26 cellular contexts compared by ENCODE assay signal in genomic region chr10:46235705-46236536, GRCh38. TPM values are rescaled to one million over a fixed set of nuclear protein-coding genes. Genes with fewer than 3 reads are reported as not detected.
DNase-seq lines count a peak whose midpoint lies in the region; ATAC-seq and TF ChIP-seq lines count a peak whose summit lies in the region.
"Had no signal": no experiment of that assay in that cellular context is flagged by ENCODE, and none has a peak within 500 bp of the region (broad histone marks: within the 10 kb centered on the region; RNA-seq: fewer than 3 reads in every experiment).

No MANE protein-coding gene starts in this region.

- ATAC-seq in DND-41 (ENCODE audit: insufficient read depth, low read depth) (0 out of 3 replicates have a peak, but pooled peaks have one; percentile 34), GM19351 (IDR thresholded peaks at IDR 0.05; ENCODE audit: unreplicated experiment) (no peak), GM19452 (IDR thresholded peaks at IDR 0.05; ENCODE audit: unreplicated experiment) (no peak)
- ATAC-seq: A549, GM23338, heart left ventricle, left lung, Right ventricle myocardium inferior had no signal

- H3K4me2 ChIP-seq in DND-41 (ENCODE audit: insufficient read depth, low read length): no peak overlapping the region
- H3K4me2 ChIP-seq: A549, BLaER1, GM23338, smooth muscle cell had no signal

- no peak for TF ChIP-seq CTCF in DND-41 (IDR thresholded peaks at IDR 0.05; ENCODE audit: borderline replicate concordance, extremely low read depth, low read length, poor library complexity, severe bottlenecking)
- no peak for TF ChIP-seq CTCF in endothelial cell (IDR thresholded peaks at IDR 0.05; ENCODE audit: unreplicated experiment)

- POLR2A ChIA-PET in HEK293T (lab: Yijun Ruan, JAX): no interaction called here

- DNase-seq in activated T-cell treated with anti-CD3 and anti-CD28 coated beads, Interleukin-2, amount 50 U/mL, for 1 hour: peak; percentile 12
- DNase-seq in activated T-cell treated with anti-CD3 and anti-CD28 coated beads for 4 hours: no peak
- DNase-seq in DND-41: no peak
- DNase-seq in endothelial cell (ENCODE audit: low spot score): peak; percentile 0
- DNase-seq in stimulated activated CD8-positive, alpha-beta memory T cell treated with anti-CD3 and anti-CD28 coated beads, Interleukin-4, amount 100 ng/mL, for 48 hours: peak; percentile 10
- DNase-seq in HEK293T (ENCODE audit: extremely low spot score): no peak
- DNase-seq: activated CD4-positive, CD25-positive, alpha-beta regulatory T cell treated with anti-CD3 and anti-CD28 coated beads, Interleukin-2, amount 50 U/mL, for 72 hours; DMS153; GF-D8; NCI-H1436 treated with DMSO at 0.1 percent for 48 hours; NCI-H2171; stimulated activated CD4-positive, alpha-beta T cell treated with anti-CD3 and anti-CD28 coated beads, Interleukin-4, amount 100 ng/mL, for 4 hours; SW 1271 had no signal

- peaks cover 45% of the 10 kb centered on the region for H3K36me3 ChIP-seq in DND-41 (ENCODE audit: insufficient read depth, low read length)
- H3K36me3 ChIP-seq: heart left ventricle, left lung had no signal

- H3K27ac ChIP-seq in DND-41 (ENCODE audit: low read length): no peak overlapping the region
- H3K27ac ChIP-seq: A549, BLaER1, heart left ventricle, HL-60, left lung had no signal

- H3K4me3 ChIP-seq in DND-41 (ENCODE audit: low read depth in 1 of 2, low read length in 2 of 2): no peak overlapping the region
- H3K4me3 ChIP-seq: A549, BLaER1, GM23338, heart left ventricle, left lung, smooth muscle cell had no signal

- H2AFZ ChIP-seq in DND-41 (ENCODE audit: low read depth, low read length): no peak overlapping the region
- H2AFZ ChIP-seq: GM23338 had no signal

- H3K4me3 Mint-ChIP-seq in endothelial cell (ENCODE audit: unreplicated experiment): no peak overlapping the region
- H3K4me3 Mint-ChIP-seq: GM23338, IgD-negative memory B cell had no signal

- peaks cover 1% of the 10 kb centered on the region; the same call in 1 of the 2 replicates for H4K20me1 ChIP-seq in DND-41 (ENCODE audit: insufficient read depth, low read length)
- H4K20me1 ChIP-seq: BLaER1 had no signal

- no peaks in the 10 kb centered on the region for H3K27me3 ChIP-seq in DND-41 (ENCODE audit: insufficient read depth, low read length, poor library complexity)
- H3K27me3 ChIP-seq: BLaER1, heart left ventricle, left lung had no signal

- peaks cover 14% of the 10 kb centered on the region for H3K36me3 Mint-ChIP-seq in endothelial cell (ENCODE audit: low read depth, unreplicated experiment)
- H3K36me3 Mint-ChIP-seq: IgD-negative memory B cell had no signal

- no peaks in the 10 kb centered on the region for H3K9me3 ChIP-seq in DND-41 (ENCODE audit: insufficient read depth, low read length, severe bottlenecking)
- H3K9me3 ChIP-seq: A549, left lung had no signal

- no peaks in the 10 kb centered on the region for H3K9me3 Mint-ChIP-seq in endothelial cell (ENCODE audit: unreplicated experiment)
- H3K9me3 Mint-ChIP-seq: GM23338, IgD-negative memory B cell had no signal

- H3K9ac ChIP-seq in DND-41 (ENCODE audit: low read depth, low read length): no peak overlapping the region
- H3K9ac ChIP-seq: BLaER1 had no signal

- H3K79me2 ChIP-seq in DND-41 (ENCODE audit: insufficient read depth, low read length): no peaks in the 10 kb centered on the region

- H3K4me1 Mint-ChIP-seq in endothelial cell (ENCODE audit: unreplicated experiment): no peaks in the 10 kb centered on the region
- H3K4me1 Mint-ChIP-seq: GM23338, IgD-negative memory B cell had no signal

- peaks cover 10% of the 10 kb centered on the region for H3K27me3 Mint-ChIP-seq in endothelial cell (ENCODE audit: unreplicated experiment)

- CTCF ChIA-PET in HEK293T (lab: Yijun Ruan, JAX): no interaction called here

- no peak overlapping the region for H3K27ac Mint-ChIP-seq in endothelial cell (ENCODE audit: unreplicated experiment)
- H3K27ac Mint-ChIP-seq: GM23338 had no signal

- no peaks in the 10 kb centered on the region for H3K4me1 ChIP-seq in DND-41 (ENCODE audit: insufficient read depth, low read length)
- H3K4me1 ChIP-seq: A549, heart left ventricle, left lung had no signal

TF ChIP-seq in HEK293T, 16 proteins besides CTCF, POLR2A, EP300 and RAD21:
- TF ChIP-seq NFRKB (IDR thresholded peaks at IDR 0.05) (no peak), LEF1 (IDR thresholded peaks at IDR 0.05; ENCODE audit: borderline replicate concordance) (no peak), SUZ12 (IDR thresholded peaks at IDR 0.05) (no peak), BHLHE40 (IDR thresholded peaks at IDR 0.05; ENCODE audit: borderline replicate concordance) (no peak), SP1 (IDR thresholded peaks at IDR 0.05) (no peak), FOXM1 (IDR thresholded peaks at IDR 0.05; ENCODE audit: borderline replicate concordance) (no peak), FOXA1 (IDR thresholded peaks at IDR 0.05) (no peak), L3MBTL2 (conservative IDR thresholded peaks at IDR 0.05) (no peak), FOXK2 (IDR thresholded peaks at IDR 0.05) (no peak), CTBP1 (IDR thresholded peaks at IDR 0.05; ENCODE audit: borderline replicate concordance) (no peak), TARDBP (IDR thresholded peaks at IDR 0.05) (no peak), ELF4 (IDR thresholded peaks at IDR 0.05) (no peak), ZNF384 (IDR thresholded peaks at IDR 0.05) (no peak), ARNT (IDR thresholded peaks at IDR 0.05) (no peak), HDGF (IDR thresholded peaks at IDR 0.05; ENCODE audit: borderline replicate concordance) (no peak)
- TF ChIP-seq, protein P1, sequence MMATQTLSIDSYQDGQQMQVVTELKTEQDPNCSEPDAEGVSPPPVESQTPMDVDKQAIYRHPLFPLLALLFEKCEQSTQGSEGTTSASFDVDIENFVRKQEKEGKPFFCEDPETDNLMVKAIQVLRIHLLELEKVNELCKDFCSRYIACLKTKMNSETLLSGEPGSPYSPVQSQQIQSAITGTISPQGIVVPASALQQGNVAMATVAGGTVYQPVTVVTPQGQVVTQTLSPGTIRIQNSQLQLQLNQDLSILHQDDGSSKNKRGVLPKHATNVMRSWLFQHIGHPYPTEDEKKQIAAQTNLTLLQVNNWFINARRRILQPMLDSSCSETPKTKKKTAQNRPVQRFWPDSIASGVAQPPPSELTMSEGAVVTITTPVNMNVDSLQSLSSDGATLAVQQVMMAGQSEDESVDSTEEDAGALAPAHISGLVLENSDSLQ (IDR thresholded peaks at IDR 0.05): no peak

RNA-seq across cellular contexts. Expression of gene ANTXRL, which starts 50.9 kb away (rescaled TPM):
- total RNA-seq in endothelial cell (ENCODE audit: unreplicated experiment): not detected
- total RNA-seq: GM23338, left lung, M059J, Right ventricle myocardium inferior, smooth muscle cell, ureter had no signal

Comparison
In these comparisons a context has a peak if more than half of its experiments do, and no peak if none do; other contexts are left out.
1. DNase-seq: peak in activated T-cell treated with anti-CD3 and anti-CD28 coated beads, Interleukin-2, amount 50 U/mL, for 1 hour (single experiment), endothelial cell (single experiment) and stimulated activated CD8-positive, alpha-beta memory T cell treated with anti-CD3 and anti-CD28 coated beads, Interleukin-4, amount 100 ng/mL, for 48 hours (single experiment); none in activated T-cell treated with anti-CD3 and anti-CD28 coated beads for 4 hours (single experiment), DND-41 (single experiment) and HEK293T (single experiment).